Comparison of ENCODE assay signal across 8 cellular contexts in the genomic region with DNA sequence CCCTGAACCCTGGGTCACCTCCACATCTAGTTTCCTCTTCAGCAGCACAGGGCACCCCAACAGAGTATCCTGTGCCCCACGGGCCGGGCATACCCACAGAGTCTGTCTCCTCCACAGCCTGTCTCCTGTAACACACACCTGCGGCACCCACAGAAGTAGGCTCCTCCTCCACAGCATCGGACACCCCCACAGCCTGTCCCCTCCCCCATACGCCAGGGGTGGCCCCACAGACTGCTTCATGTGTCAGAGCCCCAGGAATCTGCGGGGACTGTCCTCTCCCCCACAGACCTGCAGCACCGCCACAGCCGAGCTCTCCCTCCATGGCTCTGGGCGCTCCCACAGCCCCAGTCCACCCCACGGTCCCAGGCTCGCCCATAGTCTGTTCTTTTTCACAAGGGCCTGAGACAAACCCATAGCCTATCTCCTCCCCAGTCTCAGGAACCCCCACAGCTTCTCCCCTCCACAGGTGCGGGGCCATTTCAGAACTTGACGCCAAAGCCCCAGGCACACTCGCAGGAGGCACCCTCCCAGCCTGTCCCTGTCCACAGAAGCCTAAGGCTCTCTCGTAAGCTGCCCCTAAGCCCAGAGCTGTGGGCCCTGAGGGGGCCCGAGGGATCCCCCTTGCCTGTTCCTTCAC. TPM values are rescaled to one million over a fixed set of nuclear protein-coding genes. Genes with fewer than 3 reads are reported as not detected.
DNase-seq lines count a peak whose midpoint lies in the region; ATAC-seq, FAIRE-seq and TF ChIP-seq lines count a peak whose summit lies in the region.

No MANE protein-coding gene starts in this region.

- TF ChIP-seq CTCF in DOHH2 (IDR thresholded peaks at IDR 0.05; ENCODE audit: low read depth, low read length, poor library complexity, severe bottlenecking): no peak
- no peak for TF ChIP-seq CTCF in fibroblast of lung (conservative IDR thresholded peaks at IDR 0.05 in 1 of 2, IDR thresholded peaks at IDR 0.05 in 1 of 2; ENCODE audit: low read depth in 1 of 2, low read length in 2 of 2)
- no peak for TF ChIP-seq CTCF in parathyroid adenoma (IDR thresholded peaks at IDR 0.05)
- no peak for TF ChIP-seq CTCF in D721Med (IDR thresholded peaks at IDR 0.05; ENCODE audit: insufficient read depth, missing control alignments)

- peaks cover 12% of the 10 kb centered on the region; the same call in 1 of the 2 replicates for H3F3A ChIP-seq in DOHH2 (ENCODE audit: control insufficient read depth, insufficient read depth)

- peaks cover 62% of the 10 kb centered on the region for H3K79me2 ChIP-seq in DOHH2 (ENCODE audit: control insufficient read depth, low read length)
- peaks cover 36% of the 10 kb centered on the region for H3K79me2 ChIP-seq in fibroblast of lung (ENCODE audit: control insufficient read depth, insufficient read depth, low read length)
- peaks cover 10% of the 10 kb centered on the region for H3K79me2 ChIP-seq in parathyroid adenoma

- H3K9me3 ChIP-seq in DOHH2 (ENCODE audit: control insufficient read depth, insufficient read depth, low read length) (no peaks in the 10 kb centered on the region), SJSA1 (replicated peaks) (no peaks in the 10 kb centered on the region), fibroblast of lung (ENCODE audit: control insufficient read depth, insufficient read depth, low read depth, low read length) (no peaks in the 10 kb centered on the region), parathyroid adenoma (ENCODE audit: control insufficient read depth, low read length) (no peaks in the 10 kb centered on the region)

- H3K4me1 ChIP-seq in DOHH2 (ENCODE audit: control insufficient read depth, low read length) (peaks cover 30% of the 10 kb centered on the region), SJSA1 (replicated peaks) (peaks cover 20% of the 10 kb centered on the region), fibroblast of lung (ENCODE audit: control insufficient read depth, extremely low read depth, insufficient read depth, low read length) (peaks cover 9% of the 10 kb centered on the region), parathyroid adenoma (peaks cover 6% of the 10 kb centered on the region)

- no peaks in the 10 kb centered on the region for H3K9me2 ChIP-seq in DOHH2 (replicated peaks; ENCODE audit: control insufficient read depth, low read length)

- no peak for ATAC-seq in HG03457 (IDR thresholded peaks at IDR 0.05; ENCODE audit: unreplicated experiment)
- ATAC-seq in HG03097 (IDR thresholded peaks at IDR 0.05; ENCODE audit: low FRiP score, unreplicated experiment): no peak

- H3K36me3 ChIP-seq in DOHH2 (ENCODE audit: control insufficient read depth, low read length) (peaks cover 41% of the 10 kb centered on the region), SJSA1 (peaks cover 32% of the 10 kb centered on the region), fibroblast of lung (ENCODE audit: control insufficient read depth, insufficient read depth, low read length) (peaks cover 7% of the 10 kb centered on the region), parathyroid adenoma (ENCODE audit: control insufficient read depth, insufficient read depth, low read length) (no peaks in the 10 kb centered on the region)

- H4K20me1 ChIP-seq in DOHH2 (ENCODE audit: control insufficient read depth, insufficient read depth, low read depth, low read length): peaks cover 10% of the 10 kb centered on the region; the same call in 1 of the 2 replicates
- no peaks in the 10 kb centered on the region for H4K20me1 ChIP-seq in fibroblast of lung (ENCODE audit: control insufficient read depth, extremely low read depth, insufficient read depth, low read length)

- H2AFZ ChIP-seq in fibroblast of lung (ENCODE audit: low read length): no peak overlapping the region
- peak overlapping the region; percentile 99 for H2AFZ ChIP-seq in parathyroid adenoma

- FAIRE-seq in D721Med (lab: Jason Lieb, UNC): no peak

- no peaks in the 10 kb centered on the region for H3K27me3 ChIP-seq in DOHH2 (ENCODE audit: control insufficient read depth, low read length)
- H3K27me3 ChIP-seq in SJSA1 (replicated peaks): no peaks in the 10 kb centered on the region
- no peaks in the 10 kb centered on the region for H3K27me3 ChIP-seq in fibroblast of lung (ENCODE audit: control insufficient read depth, insufficient read depth, low read length)
- H3K27me3 ChIP-seq in parathyroid adenoma (ENCODE audit: control insufficient read depth, insufficient read depth, low read length): no peaks in the 10 kb centered on the region

- H3K4me2 ChIP-seq in DOHH2 (ENCODE audit: low read length) (peak overlapping the region; percentile 91), fibroblast of lung (ENCODE audit: extremely low read depth, insufficient read depth, low read length) (peak overlapping the region; percentile 83), parathyroid adenoma (ENCODE audit: low read length) (peak overlapping the region; percentile 98)

- H3K9ac ChIP-seq in fibroblast of lung (ENCODE audit: insufficient read depth, low read length) (peak overlapping the region; percentile 94), parathyroid adenoma (no peak overlapping the region)

- DNase-seq in SJSA1 (ENCODE audit: low read depth in 1 of 2, low spot score in 2 of 2): peak in 1 of 2 experiments; percentile 10
- no peak for DNase-seq in fibroblast of lung (ENCODE audit: low read depth in 2 of 2)
- DNase-seq in NCI-H524 (lab: John Stamatoyannopoulos, UW): no peak
- DNase-seq in D721Med (ENCODE audit: insufficient read length, low spot score): no peak

- no peak overlapping the region for H3K27ac ChIP-seq in DOHH2 (ENCODE audit: low read depth, low read length)
- no peak overlapping the region for H3K27ac ChIP-seq in SJSA1
- peak overlapping the region; percentile 93 for H3K27ac ChIP-seq in fibroblast of lung (ENCODE audit: insufficient read depth, low read length)
- H3K27ac ChIP-seq in parathyroid adenoma: no peak overlapping the region

- H3K4me3 ChIP-seq in DOHH2 (ENCODE audit: low read length): peak overlapping the region; percentile 98
- H3K4me3 ChIP-seq in SJSA1: peak overlapping the region; percentile 62
- H3K4me3 ChIP-seq in fibroblast of lung (replicated peaks in 1 of 4; ENCODE audit: control extremely low read depth in 1 of 4, insufficient read depth in 1 of 4, low read depth in 3 of 4, low read length in 4 of 4): peak overlapping the region; percentile 58 to 97 (median 90)
- H3K4me3 ChIP-seq in parathyroid adenoma (ENCODE audit: low read depth, low read length): peak overlapping the region; percentile 83

RNA-seq across cellular contexts. Expression of a gene that starts 1.4 kb away (rescaled TPM):
- 10.0 and 14.7 TPM in 2 replicates for total RNA-seq in SJSA1 (2014; rRNA removed; shearing (Covaris generic))
- total RNA-seq in fibroblast of lung: 12.1 and 12.9 TPM in 2 replicates
- polyA plus RNA-seq in fibroblast of lung: 4.6 and 5.8 TPM in 2 replicates
- 7.2 and 7.3 TPM in 2 replicates for polyA plus RNA-seq in fibroblast of lung (2012)
- polyA minus RNA-seq in fibroblast of lung (ENCODE audit: low replicate concordance): 3.9 and 14.3 TPM in 2 replicates

RNA-seq across cellular contexts. Expression of a gene that starts 1.7 kb away (rescaled TPM):
- total RNA-seq in SJSA1 (2014; rRNA removed; shearing (Covaris generic)): 226 and 331 TPM in 2 replicates
- 75.2 and 87.5 TPM in 2 replicates for total RNA-seq in fibroblast of lung
- polyA plus RNA-seq in fibroblast of lung: 243 and 257 TPM in 2 replicates
- polyA plus RNA-seq in fibroblast of lung (2012): 220 and 241 TPM in 2 replicates
- 6.5 and 16.7 TPM in 2 replicates for polyA minus RNA-seq in fibroblast of lung (ENCODE audit: low replicate concordance)

RNA-seq across cellular contexts. Expression of a gene that starts 12.3 kb away (rescaled TPM):
- total RNA-seq in SJSA1 (2014; rRNA removed; shearing (Covaris generic)): 12.8 and 47.9 TPM in 2 replicates
- 6.4 and 10.6 TPM in 2 replicates for total RNA-seq in fibroblast of lung
- 14.7 and 17.0 TPM in 2 replicates for polyA plus RNA-seq in fibroblast of lung
- 18.7 and 21.5 TPM in 2 replicates for polyA plus RNA-seq in fibroblast of lung (2012)
- 0.94 and 3.1 TPM in 2 replicates for polyA minus RNA-seq in fibroblast of lung (ENCODE audit: low replicate concordance)

RNA-seq across cellular contexts. Expression of a gene that starts 12.4 kb away (rescaled TPM):
- 0.84 and 0.88 TPM in 2 replicates for total RNA-seq in SJSA1 (2014; rRNA removed; shearing (Covaris generic))
- 0.26 and 0.33 TPM in 2 replicates for total RNA-seq in fibroblast of lung
- 0.84 and 1.5 TPM in 2 replicates for polyA plus RNA-seq in fibroblast of lung
- polyA plus RNA-seq in fibroblast of lung (2012): 1.3 and 1.5 TPM in 2 replicates
- polyA minus RNA-seq in fibroblast of lung (ENCODE audit: low replicate concordance): 0.51 TPM in 1 of 2 replicates, not detected in the other
